ENCODE assay signal across 8 cellular contexts in genomic region chr19:4343845-4344713, GRCh38. TPM values are rescaled to one million over a fixed set of nuclear protein-coding genes. Genes with fewer than 3 reads are reported as not detected.
DNase-seq lines count a peak whose midpoint lies in the region; TF ChIP-seq lines count a peak whose summit lies in the region.

No MANE protein-coding gene starts in this region.

- H3K36me3 ChIP-seq in OCI-LY1 (ENCODE audit: insufficient read depth, low read length): peaks cover 15% of the 10 kb centered on the region
- H3K36me3 ChIP-seq in ovary: no peaks in the 10 kb centered on the region

- H3K9me3 ChIP-seq in OCI-LY1 (ENCODE audit: low read length) (no peaks in the 10 kb centered on the region), ovary (no peaks in the 10 kb centered on the region)

- H2AFZ ChIP-seq in OCI-LY1 (ENCODE audit: low read length): no peak overlapping the region

- H3K27me3 ChIP-seq in OCI-LY1 (ENCODE audit: insufficient read depth, low read length) (no peaks in the 10 kb centered on the region), ovary (no peaks in the 10 kb centered on the region)

- peak overlapping the region; percentile 15 for H3K4me3 Mint-ChIP-seq in endothelial cell (ENCODE audit: unreplicated experiment)

- TF ChIP-seq CTCF in OCI-LY1 (IDR thresholded peaks at IDR 0.05; ENCODE audit: low read length) (no peak), endothelial cell (IDR thresholded peaks at IDR 0.05; ENCODE audit: unreplicated experiment) (no peak), ovary (IDR thresholded peaks at IDR 0.05) (no peak), GM10266 (IDR thresholded peaks at IDR 0.05; ENCODE audit: control insufficient read depth, insufficient read depth, low read depth, missing control alignments) (no peak)

- H3K4me2 ChIP-seq in OCI-LY1 (ENCODE audit: low read length): peak overlapping the region; percentile 79

- peaks cover 6% of the 10 kb centered on the region for H3K4me1 Mint-ChIP-seq in endothelial cell (ENCODE audit: unreplicated experiment)

- H3K4me1 ChIP-seq in OCI-LY1 (ENCODE audit: insufficient read depth, low read length, severe bottlenecking) (peaks cover 12% of the 10 kb centered on the region), ovary (ENCODE audit: insufficient read depth) (peaks cover 5% of the 10 kb centered on the region)

- H3K27ac ChIP-seq in OCI-LY1 (ENCODE audit: low read depth, low read length, poor library complexity, severe bottlenecking): no peak overlapping the region
- H3K27ac ChIP-seq in ovary: peak overlapping the region in 1 of 2 donors; percentile 57

- no peaks in the 10 kb centered on the region for H3F3A ChIP-seq in OCI-LY1 (ENCODE audit: insufficient read depth, low read length)

- no peak for TF ChIP-seq POLR2A in ovary (IDR thresholded peaks at IDR 0.05)

- peaks cover 4% of the 10 kb centered on the region for H3K36me3 Mint-ChIP-seq in endothelial cell (ENCODE audit: low read depth, unreplicated experiment)

- no peaks in the 10 kb centered on the region for H3K79me2 ChIP-seq in OCI-LY1 (ENCODE audit: insufficient read depth, low read length)

- H3K9ac ChIP-seq in OCI-LY1 (ENCODE audit: low read length): peak overlapping the region; percentile 75

- 17 to 45% (median 39%) methylated on average over 21 to 45 of the region's 45 CpGs for WGBS in ovary, 3 donors

- no peak overlapping the region for H3K27ac Mint-ChIP-seq in endothelial cell (ENCODE audit: unreplicated experiment)

- no peaks in the 10 kb centered on the region for H3K9me2 ChIP-seq in OCI-LY1 (ENCODE audit: low read depth, low read length)

- H4K20me1 ChIP-seq in OCI-LY1 (ENCODE audit: insufficient read depth, low read length): no peaks in the 10 kb centered on the region

- no peak for TF ChIP-seq EP300 in ovary (IDR thresholded peaks at IDR 0.05)

- H3K9me3 Mint-ChIP-seq in endothelial cell (ENCODE audit: unreplicated experiment): no peaks in the 10 kb centered on the region

- intact Hi-C loops in ovary (cut with DNase I): loop anchor here in 2 of 4 donors (5.0 to 10.0 kb wide), 2 partner anchors 58 to 79 kb away; partner anchors contain the start of genes CHAF1A (in 1 of the 2) and SH3GL1 (in 1 of the 2)

- peak overlapping the region; percentile 87 for H3K4me3 ChIP-seq in OCI-LY1 (ENCODE audit: low read depth, low read length, poor library complexity, severe bottlenecking)
- peak overlapping the region; percentile 72 for H3K4me3 ChIP-seq in ovary

- H3K27me3 Mint-ChIP-seq in endothelial cell (ENCODE audit: unreplicated experiment): peaks cover 11% of the 10 kb centered on the region

- peak; percentile 73 for DNase-seq in D341Med (ENCODE audit: low spot score)
- DNase-seq in endothelial cell (ENCODE audit: low spot score): no peak
- DNase-seq in ovary: peak in 4 of 5 donors; percentile 35 to 60 (median 50)
- DNase-seq in NCI-H1930 (lab: John Stamatoyannopoulos, UW): no peak
- no peak for DNase-seq in GM10266 (ENCODE audit: extremely low spot score)
- no peak for DNase-seq in dermis blood vessel endothelial cell
- no peak for DNase-seq in activated CD4-positive, alpha-beta T cell treated with anti-CD3 and anti-CD28 coated beads, Interleukin-2, amount 50 U/mL, for 1 hour

RNA-seq across cellular contexts. Expression of gene MPND, which starts 0.7 kb away (rescaled TPM):
- 18.3 TPM for total RNA-seq in endothelial cell (ENCODE audit: unreplicated experiment)
- 10 to 100 TPM in 5 of 7 donors, 1 to 10 TPM in 2; 5.2 to 31.1 (median 20.3) TPM for total RNA-seq in ovary
- polyA plus RNA-seq in ovary: 10 to 100 TPM in 1 of 2 donors, 1 to 10 TPM in 1; 2.4 to 14.5 TPM
- 6.5 and 7.7 TPM in 2 replicates for total RNA-seq in dermis blood vessel endothelial cell

RNA-seq across cellular contexts. Expression of gene STAP2, which starts 5.5 kb away (rescaled TPM):
- 66.2 TPM for total RNA-seq in endothelial cell (ENCODE audit: unreplicated experiment)
- total RNA-seq in ovary: 10 to 100 TPM; 10.3 to 32.5 (median 17.5) TPM
- 10 to 100 TPM in 1 of 2 donors, 1 to 10 TPM in 1; 9.7 to 18.8 TPM for polyA plus RNA-seq in ovary
- 28.1 and 36.6 TPM in 2 replicates for total RNA-seq in dermis blood vessel endothelial cell

RNA-seq across cellular contexts. Expression of gene FSD1, which starts 39.7 kb away (rescaled TPM):
- 19.0 TPM for total RNA-seq in endothelial cell (ENCODE audit: unreplicated experiment)
- under 1 TPM in 2 of 7 donors, not detected in 5; 0.11 to 0.18 TPM for total RNA-seq in ovary
- under 1 TPM in 1 of 2 donors, not detected in 1; 0.48 TPM for polyA plus RNA-seq in ovary
- total RNA-seq in dermis blood vessel endothelial cell: 7.0 and 11.0 TPM in 2 replicates

RNA-seq across cellular contexts. Expression of gene TMIGD2, which starts 41.9 kb away (rescaled TPM):
- total RNA-seq in endothelial cell (ENCODE audit: unreplicated experiment) (not detected), ovary (under 1 TPM in 1 of 7 donors, not detected in 6; 0.36 TPM), dermis blood vessel endothelial cell (not detected in 2 replicates)
- polyA plus RNA-seq in ovary: under 1 TPM in 1 of 2 donors, not detected in 1; 0.29 TPM

RNA-seq across cellular contexts. Expression of gene SH3GL1, which starts 56.3 kb away (rescaled TPM):
- total RNA-seq in endothelial cell (ENCODE audit: unreplicated experiment): 128 TPM
- total RNA-seq in ovary: 10 to 100 TPM; 20.5 to 88.6 (median 68.3) TPM
- polyA plus RNA-seq in ovary: 10 to 100 TPM in 1 of 2 donors, 1 to 10 TPM in 1; 6.9 to 57.5 TPM
- 38.6 and 102 TPM in 2 replicates for total RNA-seq in dermis blood vessel endothelial cell

Comparison
In these comparisons a context has a peak if more than half of its experiments do, and no peak if none do; other contexts are left out.
1. DNase-seq: peak in D341Med (single experiment) and ovary (4 of 5); none in endothelial cell (single experiment), NCI-H1930 (0 of 2), GM10266 (single experiment), dermis blood vessel endothelial cell (single experiment) and activated CD4-positive, alpha-beta T cell treated with anti-CD3 and anti-CD28 coated beads, Interleukin-2, amount 50 U/mL, for 1 hour (single experiment).